ENCODE assay signal across 9 cellular contexts in genomic region chr4:74039065-74039763, GRCh38. TPM values are rescaled to one million over a fixed set of nuclear protein-coding genes. Genes with fewer than 3 reads are reported as not detected.
DNase-seq lines count a peak whose midpoint lies in the region; ATAC-seq and TF ChIP-seq lines count a peak whose summit lies in the region.
"Had no signal": no experiment of that assay in that cellular context is flagged by ENCODE, and none has a peak within 500 bp of the region (broad histone marks: within the 10 kb centered on the region; RNA-seq: fewer than 3 reads in every experiment).

No MANE protein-coding gene starts in this region.

- intact Hi-C loops in activated CD4-positive, alpha-beta memory T cell treated with anti-CD3 and anti-CD28 coated beads for 36 hours (cut with micrococcal nuclease), result no loop called here
- intact Hi-C loops in left ventricle myocardium superior (cut with micrococcal nuclease) (loop anchor here (10.0 kb wide), 1 partner anchor 96 kb away; no protein-coding TSS in a partner anchor), sigmoid colon (cut with DNase I) (loop anchor here (10.0 kb wide), 1 partner anchor 174 kb away; the partner anchor contains the start of gene CXCL1)

- H3K36me3 ChIP-seq in sigmoid colon, result no peaks in the 10 kb centered on the region

- ATAC-seq in HG02938 (IDR thresholded peaks at IDR 0.05; ENCODE audit: unreplicated experiment) (peak; percentile 24), left ventricle myocardium superior (peak; percentile 53)

- H3K4me3 ChIP-seq in sigmoid colon, result peak overlapping the region; percentile 59 to 73 (median 64)

- no peak for DNase-seq in activated T-cell treated with anti-CD3 and anti-CD28 coated beads, Interleukin-2, amount 50 U/mL, for 24 hours
- DNase-seq in activated T-cell treated with anti-CD3 and anti-CD28 coated beads for 4 hours (no peak), left ventricle myocardium superior (no peak), sigmoid colon (no peak), DMS114 treated with DMSO at 0.1 percent for 48 hours (lab: John Stamatoyannopoulos, UW; ENCODE audit: unreplicated experiment) (no peak), SHP77 treated with DMSO at 0.1 percent for 48 hours (lab: John Stamatoyannopoulos, UW) (no peak)
- no peak for DNase-seq in activated CD4-positive, alpha-beta memory T cell treated with anti-CD3 and anti-CD28 coated beads for 36 hours

- H3K9me3 ChIP-seq in sigmoid colon, result no peaks in the 10 kb centered on the region

- no peaks in the 10 kb centered on the region for H3K36me3 Mint-ChIP-seq in activated T-cell treated with anti-CD3 and anti-CD28 coated beads, Interleukin-2, amount 50 U/mL, for 24 hours (ENCODE audit: low read depth)
- H3K36me3 Mint-ChIP-seq in activated CD4-positive, alpha-beta memory T cell treated with anti-CD3 and anti-CD28 coated beads for 36 hours, result no peaks in the 10 kb centered on the region

- POLR2A ChIA-PET in activated CD4-positive, alpha-beta memory T cell treated with anti-CD3 and anti-CD28 coated beads for 36 hours (lab: Charles Lee), result no interaction called here

- H3K4me1 ChIP-seq in sigmoid colon, result peaks cover 0 to 14% (median 7%) of the 10 kb centered on the region in 4 donors

- CTCF ChIA-PET in activated CD4-positive, alpha-beta memory T cell treated with anti-CD3 and anti-CD28 coated beads for 36 hours (lab: Charles Lee), result no interaction called here

- H3K27ac ChIP-seq in sigmoid colon, result peak overlapping the region; percentile 42 to 71 (median 66)

- peaks cover 9% of the 10 kb centered on the region for H3K4me1 Mint-ChIP-seq in activated T-cell treated with anti-CD3 and anti-CD28 coated beads, Interleukin-2, amount 50 U/mL, for 24 hours (ENCODE audit: low read depth)
- H3K4me1 Mint-ChIP-seq in activated CD4-positive, alpha-beta memory T cell treated with anti-CD3 and anti-CD28 coated beads for 36 hours (ENCODE audit: low read depth), result peaks cover 7% of the 10 kb centered on the region

- no peak overlapping the region for H3K27ac Mint-ChIP-seq in activated T-cell treated with anti-CD3 and anti-CD28 coated beads, Interleukin-2, amount 50 U/mL, for 24 hours
- no peak overlapping the region for H3K27ac Mint-ChIP-seq in activated CD4-positive, alpha-beta memory T cell treated with anti-CD3 and anti-CD28 coated beads for 36 hours

- H3K9me3 Mint-ChIP-seq in activated T-cell treated with anti-CD3 and anti-CD28 coated beads, Interleukin-2, amount 50 U/mL, for 24 hours, result no peaks in the 10 kb centered on the region
- no peaks in the 10 kb centered on the region for H3K9me3 Mint-ChIP-seq in activated CD4-positive, alpha-beta memory T cell treated with anti-CD3 and anti-CD28 coated beads for 36 hours

- no peak for TF ChIP-seq CTCF in sigmoid colon (IDR thresholded peaks at IDR 0.05)

- peaks cover 59% of the 10 kb centered on the region for H3K27me3 Mint-ChIP-seq in activated T-cell treated with anti-CD3 and anti-CD28 coated beads, Interleukin-2, amount 50 U/mL, for 24 hours
- H3K27me3 Mint-ChIP-seq in activated CD4-positive, alpha-beta memory T cell treated with anti-CD3 and anti-CD28 coated beads for 36 hours, result peaks cover 34% of the 10 kb centered on the region

- TF ChIP-seq EP300 in sigmoid colon (IDR thresholded peaks at IDR 0.05), result no peak

- H3K27me3 ChIP-seq in sigmoid colon, result no peaks in the 10 kb centered on the region

- WGBS in sigmoid colon, 2 donors, result 6 to 7% methylated on average over 12 of the region's 12 CpGs

- H3K4me3 Mint-ChIP-seq in activated T-cell treated with anti-CD3 and anti-CD28 coated beads, Interleukin-2, amount 50 U/mL, for 24 hours, result peak overlapping the region; percentile 67
- H3K4me3 Mint-ChIP-seq in activated CD4-positive, alpha-beta memory T cell treated with anti-CD3 and anti-CD28 coated beads for 36 hours, result peak overlapping the region; percentile 18

- no peak for TF ChIP-seq POLR2A in sigmoid colon (IDR thresholded peaks at IDR 0.05)

RNA-seq across cellular contexts. Expression of gene CXCL3, which starts 0.7 kb away (rescaled TPM):
- not detected for total RNA-seq in activated CD4-positive, alpha-beta memory T cell treated with anti-CD3 and anti-CD28 coated beads for 36 hours
- total RNA-seq in left ventricle myocardium superior, result 1.3 TPM
- 1 to 10 TPM in 1 of 4 donors, not detected in 3; 4.8 TPM for total RNA-seq in sigmoid colon
- polyA plus RNA-seq in sigmoid colon, result 10 to 100 TPM in 1 of 3 donors, 1 to 10 TPM in 2; 2.4 to 82.2 (median 3.5) TPM

RNA-seq across cellular contexts. Expression of gene CXCL5, which starts 40.7 kb away (rescaled TPM):
- not detected for total RNA-seq in activated CD4-positive, alpha-beta memory T cell treated with anti-CD3 and anti-CD28 coated beads for 36 hours
- total RNA-seq in left ventricle myocardium superior (not detected), sigmoid colon (not detected)
- polyA plus RNA-seq in sigmoid colon, result under 1 TPM in 2 of 3 donors, not detected in 1; 0.83 to 0.92 TPM

RNA-seq across cellular contexts. Expression of gene PPBP, which starts 51.2 kb away (rescaled TPM):
- not detected for total RNA-seq in activated CD4-positive, alpha-beta memory T cell treated with anti-CD3 and anti-CD28 coated beads for 36 hours
- total RNA-seq in left ventricle myocardium superior, result 0.74 TPM
- total RNA-seq in sigmoid colon, result not detected
- under 1 TPM in 1 of 3 donors, not detected in 2; 0.38 TPM for polyA plus RNA-seq in sigmoid colon
- total RNA-seq: dermis microvascular lymphatic vessel endothelial cell had no signal

RNA-seq across cellular contexts. Expression of gene PF4, which starts 57.4 kb away (rescaled TPM):
- total RNA-seq in activated CD4-positive, alpha-beta memory T cell treated with anti-CD3 and anti-CD28 coated beads for 36 hours, result not detected
- total RNA-seq in left ventricle myocardium superior (not detected), sigmoid colon (1 to 10 TPM in 1 of 4 donors, not detected in 3; 3.0 TPM)
- 10 to 100 TPM in 1 of 3 donors, not detected in 2; 14.7 TPM for polyA plus RNA-seq in sigmoid colon
- total RNA-seq: dermis microvascular lymphatic vessel endothelial cell had no signal

RNA-seq across cellular contexts. Expression of gene CXCL2, which starts 59.8 kb away (rescaled TPM):
- not detected for total RNA-seq in activated CD4-positive, alpha-beta memory T cell treated with anti-CD3 and anti-CD28 coated beads for 36 hours
- total RNA-seq in left ventricle myocardium superior, result 12.0 TPM
- total RNA-seq in sigmoid colon, result 10 to 100 TPM in 3 of 4 donors, 1 to 10 TPM in 1; 3.9 to 29.5 (median 14.3) TPM
- 10 to 100 TPM in 1 of 3 donors, 1 to 10 TPM in 2; 6.9 to 69.1 (median 7.8) TPM for polyA plus RNA-seq in sigmoid colon
